8 cellular contexts compared by ENCODE assay signal in the genomic region with DNA sequence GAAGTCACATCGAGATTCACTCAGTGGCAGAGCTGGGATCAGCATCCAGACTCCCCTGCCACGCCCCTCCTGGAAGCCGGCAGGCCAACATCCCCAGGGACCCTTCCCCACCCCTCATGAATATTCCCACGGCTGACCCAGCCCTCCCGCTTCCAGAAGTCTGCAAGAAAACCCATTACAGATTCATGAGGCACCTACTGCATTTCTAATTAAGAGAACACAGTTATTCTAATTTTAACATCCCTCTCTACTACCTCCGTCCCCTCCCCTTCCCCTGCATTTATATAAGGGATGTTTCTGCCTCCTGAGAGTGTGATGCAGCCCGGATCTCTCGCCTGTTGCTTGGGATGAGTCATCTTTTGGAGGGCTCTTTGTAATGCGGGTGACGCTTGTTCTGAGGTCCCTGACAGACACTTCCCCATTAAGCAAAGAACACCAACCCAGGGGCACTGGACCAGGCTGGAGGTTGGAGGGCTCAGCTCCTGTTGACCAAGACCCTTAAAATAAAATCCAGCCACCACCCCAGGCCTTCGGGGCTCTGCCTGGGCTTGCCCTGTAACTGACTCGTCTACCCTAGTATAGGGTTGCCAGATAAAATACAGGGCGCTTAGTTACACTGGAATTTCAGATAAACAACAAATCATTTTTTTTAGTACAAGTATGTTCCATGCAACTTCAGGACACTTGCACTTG.
DNase-seq lines count a peak whose midpoint lies in the region; ATAC-seq and TF ChIP-seq lines count a peak whose summit lies in the region.

No MANE protein-coding gene starts in this region.

- no peak overlapping the region for H3K4me3 ChIP-seq in RWPE2 (ENCODE audit: severe bottlenecking)

- no peaks in the 10 kb centered on the region for H3K4me1 ChIP-seq in RWPE2 (ENCODE audit: insufficient read depth, poor library complexity, severe bottlenecking)

- intact Hi-C loops in head of caudate nucleus (cut with DNase I), result no loop called here

- H3K27me3 ChIP-seq in RWPE2 (ENCODE audit: insufficient read depth, poor library complexity, severe bottlenecking), result no peaks in the 10 kb centered on the region

- H3K27ac ChIP-seq in RWPE2 (ENCODE audit: poor library complexity, severe bottlenecking), result no peak overlapping the region

- no peaks in the 10 kb centered on the region for H3K36me3 ChIP-seq in RWPE2 (ENCODE audit: low read depth)

- no peaks in the 10 kb centered on the region for H3K9me3 ChIP-seq in RWPE2 (ENCODE audit: severe bottlenecking)

- no peak for TF ChIP-seq CTCF in RWPE2 (IDR thresholded peaks at IDR 0.05; ENCODE audit: poor library complexity, severe bottlenecking)

- ATAC-seq in HG02610 (IDR thresholded peaks at IDR 0.05; ENCODE audit: unreplicated experiment) (peak; percentile 84), RWPE2 (ENCODE audit: low read depth) (peak; percentile 80), GM18909 (IDR thresholded peaks at IDR 0.05; ENCODE audit: poor library complexity, unreplicated experiment) (no peak), GM19328 (IDR thresholded peaks at IDR 0.05; ENCODE audit: unreplicated experiment) (no peak)

- DNase-seq in DMS53 treated with DMSO at 0.1 percent for 48 hours (lab: John Stamatoyannopoulos, UW; ENCODE audit: unreplicated experiment), result peak; percentile 19
- DNase-seq in RWPE2 (ENCODE audit: low spot score), result peak; percentile 23
- DNase-seq in head of caudate nucleus, result peak in 31 of 42 donors; percentile 21 to 90 (median 64)
- DNase-seq in globus pallidus (ENCODE audit: low spot score), result no peak
- DNase-seq in NCI-H187 (lab: John Stamatoyannopoulos, UW), result no peak

Comparison
In these comparisons a context has a peak if more than half of its experiments do, and no peak if none do; other contexts are left out.
1. DNase-seq: peak in DMS53 treated with DMSO at 0.1 percent for 48 hours (single experiment), RWPE2 (single experiment) and head of caudate nucleus (31 of 42); none in globus pallidus (single experiment) and NCI-H187 (0 of 2).
2. ATAC-seq: peak in HG02610 (single experiment) and RWPE2 (single experiment); none in GM18909 (single experiment) and GM19328 (single experiment).